ENCODE assay signal across 8 cellular contexts in the genomic region with DNA sequence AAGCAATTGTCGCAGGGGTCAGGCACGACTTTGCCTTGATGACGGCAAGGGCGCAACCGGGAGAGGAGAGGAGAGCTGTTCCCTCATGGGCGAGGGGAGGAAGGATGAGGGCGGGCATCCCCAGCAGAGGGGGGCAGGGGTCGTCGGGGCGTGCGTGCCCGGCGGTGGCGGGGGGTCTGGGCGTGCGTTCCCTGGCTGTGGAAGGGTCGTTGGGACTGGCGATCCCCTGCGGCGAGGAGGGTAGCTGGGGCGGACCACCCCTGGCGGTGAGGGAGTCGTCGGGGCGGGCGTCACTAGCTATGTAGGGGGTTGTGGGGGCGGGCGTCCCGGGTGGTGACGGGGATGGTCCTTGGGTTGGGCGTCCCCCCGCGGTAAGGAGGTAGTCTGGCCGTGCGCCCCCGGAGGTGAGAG. TPM values are rescaled to one million over a fixed set of nuclear protein-coding genes. Genes with fewer than 3 reads are reported as not detected.
DNase-seq lines count a peak whose midpoint lies in the region; ATAC-seq, FAIRE-seq and TF ChIP-seq lines count a peak whose summit lies in the region.

No MANE protein-coding gene starts in this region.

- H3K27ac ChIP-seq in A673 (ENCODE audit: low read depth, low read length, poor library complexity, severe bottlenecking) (no peak overlapping the region), GM23338 (ENCODE audit: low read depth) (no peak overlapping the region)
- no peak overlapping the region for H3K27ac ChIP-seq in naive thymus-derived CD4-positive, alpha-beta T cell (ENCODE audit: low read depth, low read length)

- H3K9me3 Mint-ChIP-seq in GM23338, result peaks cover 7% of the 10 kb centered on the region
- H3K9me3 Mint-ChIP-seq in activated naive CD8-positive, alpha-beta T cell treated with anti-CD3 and anti-CD28 coated beads, Interleukin-2, amount 50 U/mL, for 24 hours, result no peaks in the 10 kb centered on the region
- peaks cover 0 to 8% (median 0%) of the 10 kb centered on the region in 11 donors for H3K9me3 Mint-ChIP-seq in naive thymus-derived CD4-positive, alpha-beta T cell

- no TSS peak for BruUV-seq in A673 (replicated peaks; lab: Mats Ljungman, UMichigan)

- H3K27me3 Mint-ChIP-seq in GM23338 (ENCODE audit: insufficient read depth, low read depth, poor library complexity), result peaks cover 97% of the 10 kb centered on the region
- H3K27me3 Mint-ChIP-seq in activated naive CD8-positive, alpha-beta T cell treated with anti-CD3 and anti-CD28 coated beads, Interleukin-2, amount 50 U/mL, for 24 hours, result peaks cover 80% of the 10 kb centered on the region
- peaks cover 62 to 85% (median 72%) of the 10 kb centered on the region in 5 donors for H3K27me3 Mint-ChIP-seq in naive thymus-derived CD4-positive, alpha-beta T cell

- intact Hi-C loops in A673 (cut with micrococcal nuclease; ENCODE audit: unreplicated experiment), result no loop called here
- intact Hi-C loops in naive thymus-derived CD4-positive, alpha-beta T cell (cut with micrococcal nuclease), result loop anchor here (5.0 to 10.0 kb wide), 2 partner anchors 45 to 177 kb away; a partner anchor contains a TSS
- intact Hi-C loops in head of caudate nucleus (cut with DNase I), result no loop called here

- 0 out of 2 replicates have a peak, but pooled peaks cover 6% of the 10 kb centered on the region for H3F3A ChIP-seq in GM23338 (replicated peaks; ENCODE audit: low read depth)

- H4K20me1 ChIP-seq in GM23338 (replicated peaks; ENCODE audit: insufficient read depth), result peaks cover 17% of the 10 kb centered on the region

- H3K9me2 ChIP-seq in GM23338 (ENCODE audit: insufficient read depth), result no peaks in the 10 kb centered on the region

- H3K4me1 Mint-ChIP-seq in GM23338, result peaks cover 16% of the 10 kb centered on the region
- peaks cover 31% of the 10 kb centered on the region for H3K4me1 Mint-ChIP-seq in activated naive CD8-positive, alpha-beta T cell treated with anti-CD3 and anti-CD28 coated beads, Interleukin-2, amount 50 U/mL, for 24 hours
- H3K4me1 Mint-ChIP-seq in naive thymus-derived CD4-positive, alpha-beta T cell, result peaks cover 22 to 55% (median 38%) of the 10 kb centered on the region in 7 donors

- H3K4me3 ChIP-seq in A673 (ENCODE audit: low read depth, low read length, poor library complexity, severe bottlenecking), result peak overlapping the region; percentile 29
- H3K4me3 ChIP-seq in GM23338, result peak overlapping the region; percentile 67
- no peak overlapping the region for H3K4me3 ChIP-seq in naive thymus-derived CD4-positive, alpha-beta T cell (ENCODE audit: low read length)

- H3K27ac Mint-ChIP-seq in GM23338, result no peak overlapping the region
- no peak overlapping the region for H3K27ac Mint-ChIP-seq in activated naive CD8-positive, alpha-beta T cell treated with anti-CD3 and anti-CD28 coated beads, Interleukin-2, amount 50 U/mL, for 24 hours
- H3K27ac Mint-ChIP-seq in naive thymus-derived CD4-positive, alpha-beta T cell, result peak overlapping the region in 2 of 9 donors; percentile 31 to 49

- H3K4me1 ChIP-seq in A673 (ENCODE audit: insufficient read depth, low read length, poor library complexity, severe bottlenecking) (peaks cover 14% of the 10 kb centered on the region), GM23338 (ENCODE audit: insufficient read depth) (peaks cover 12% of the 10 kb centered on the region; the same call in 1 of the 2 replicates)
- H3K4me1 ChIP-seq in naive thymus-derived CD4-positive, alpha-beta T cell (ENCODE audit: control insufficient read depth in 2 of 2, insufficient read depth in 2 of 2, low read length in 2 of 2), result peaks cover 11 to 20% of the 10 kb centered on the region in 2 donors

- H2AFZ ChIP-seq in GM23338, result no peak overlapping the region

- H3K79me2 ChIP-seq in GM23338 (replicated peaks; ENCODE audit: insufficient read depth), result no peaks in the 10 kb centered on the region

- peak; percentile 1 for ATAC-seq in GM23338
- no peak for ATAC-seq in activated naive CD8-positive, alpha-beta T cell treated with anti-CD3 and anti-CD28 coated beads, Interleukin-2, amount 50 U/mL, for 24 hours
- no peak for ATAC-seq in naive thymus-derived CD4-positive, alpha-beta T cell

- no peak for FAIRE-seq in D721Med (lab: Jason Lieb, UNC)

- POLR2A ChIA-PET in A673 (lab: Charles Lee; ENCODE audit: low non-redundant PET), result no interaction called here
- POLR2A ChIA-PET in naive thymus-derived CD4-positive, alpha-beta T cell (lab: Charles Lee), result interaction anchor here (1.1 kb wide), 1 partner anchor 177 kb away, joined by 3 read pairs; a partner anchor contains a TSS

- H3K4me3 Mint-ChIP-seq in GM23338, result peak overlapping the region; percentile 74
- H3K4me3 Mint-ChIP-seq in activated naive CD8-positive, alpha-beta T cell treated with anti-CD3 and anti-CD28 coated beads, Interleukin-2, amount 50 U/mL, for 24 hours, result peak overlapping the region; percentile 67
- H3K4me3 Mint-ChIP-seq in naive thymus-derived CD4-positive, alpha-beta T cell, result peak overlapping the region; percentile 72 to 90 (median 81)

- no peaks in the 10 kb centered on the region; the same call in 2 of the 3 replicates for H3K36me3 Mint-ChIP-seq in GM23338 (ENCODE audit: low read depth)
- peaks cover 2% of the 10 kb centered on the region for H3K36me3 Mint-ChIP-seq in activated naive CD8-positive, alpha-beta T cell treated with anti-CD3 and anti-CD28 coated beads, Interleukin-2, amount 50 U/mL, for 24 hours (ENCODE audit: low read depth)
- H3K36me3 Mint-ChIP-seq in naive thymus-derived CD4-positive, alpha-beta T cell, result peaks cover 0 to 8% (median 0%) of the 10 kb centered on the region in 5 donors

- H3K27me3 ChIP-seq in A673 (replicated peaks; ENCODE audit: insufficient read depth, low read depth, low read length, poor library complexity) (peaks cover 50% of the 10 kb centered on the region), GM23338 (ENCODE audit: insufficient read depth) (peaks cover 98% of the 10 kb centered on the region)
- peaks cover 5 to 26% of the 10 kb centered on the region in 2 donors for H3K27me3 ChIP-seq in naive thymus-derived CD4-positive, alpha-beta T cell (ENCODE audit: control insufficient read depth in 2 of 2, insufficient read depth in 2 of 2, low read length in 2 of 2)

- in situ Hi-C loops in ACHN (cut with HindIII; ENCODE audit: low pct_ligation_motif_present, low pct_unique_long_range_greater_than_20kb, low sequenced_read_pairs), result no loop called here

- H3K9me3 ChIP-seq in A673 (ENCODE audit: low read depth, low read length, poor library complexity, severe bottlenecking), result no peaks in the 10 kb centered on the region
- H3K9me3 ChIP-seq in naive thymus-derived CD4-positive, alpha-beta T cell (ENCODE audit: control insufficient read depth in 2 of 3, low read length in 3 of 3), result no peaks in the 10 kb centered on the region

- H3K4me2 ChIP-seq in GM23338, result peak overlapping the region; percentile 87

- CTCF ChIA-PET in A673 (lab: Charles Lee), result no interaction called here
- CTCF ChIA-PET in naive thymus-derived CD4-positive, alpha-beta T cell (lab: Charles Lee), result no interaction called here

- no peak for TF ChIP-seq CTCF in A673 (conservative IDR thresholded peaks at IDR 0.05; ENCODE audit: low read depth, low read length)
- no peak for TF ChIP-seq CTCF in GM23338 (conservative IDR thresholded peaks at IDR 0.05; ENCODE audit: low read depth in 2 of 2)
- TF ChIP-seq CTCF in D721Med (IDR thresholded peaks at IDR 0.05; ENCODE audit: insufficient read depth, missing control alignments), result no peak

- no peaks in the 10 kb centered on the region for H3K36me3 ChIP-seq in A673 (ENCODE audit: insufficient read depth, low read length, poor library complexity, severe bottlenecking)
- H3K36me3 ChIP-seq in GM23338 (ENCODE audit: insufficient read depth), result no peaks in the 10 kb centered on the region
- no peaks in the 10 kb centered on the region for H3K36me3 ChIP-seq in naive thymus-derived CD4-positive, alpha-beta T cell (ENCODE audit: control insufficient read depth in 2 of 3, insufficient read depth in 3 of 3, low read length in 3 of 3)

- DNase-seq in A673 (ENCODE audit: low spot score), result no peak
- no peak for DNase-seq in GM23338 (ENCODE audit: low spot score)
- DNase-seq in activated naive CD8-positive, alpha-beta T cell treated with anti-CD3 and anti-CD28 coated beads, Interleukin-2, amount 50 U/mL, for 24 hours, result no peak
- no peak for DNase-seq in naive thymus-derived CD4-positive, alpha-beta T cell
- no peak for DNase-seq in NCI-H345 (lab: John Stamatoyannopoulos, UW)
- DNase-seq in ACHN, result no peak
- no peak for DNase-seq in D721Med (ENCODE audit: insufficient read length, low spot score)
- DNase-seq in head of caudate nucleus, result no peak

TF ChIP-seq in GM23338, 12 proteins besides CTCF, POLR2A, EP300 and RAD21:
- TF ChIP-seq EZH2 (IDR thresholded peaks at IDR 0.05; ENCODE audit: low read depth, unreplicated experiment), result peak; percentile 13
- TF ChIP-seq, protein P1, sequence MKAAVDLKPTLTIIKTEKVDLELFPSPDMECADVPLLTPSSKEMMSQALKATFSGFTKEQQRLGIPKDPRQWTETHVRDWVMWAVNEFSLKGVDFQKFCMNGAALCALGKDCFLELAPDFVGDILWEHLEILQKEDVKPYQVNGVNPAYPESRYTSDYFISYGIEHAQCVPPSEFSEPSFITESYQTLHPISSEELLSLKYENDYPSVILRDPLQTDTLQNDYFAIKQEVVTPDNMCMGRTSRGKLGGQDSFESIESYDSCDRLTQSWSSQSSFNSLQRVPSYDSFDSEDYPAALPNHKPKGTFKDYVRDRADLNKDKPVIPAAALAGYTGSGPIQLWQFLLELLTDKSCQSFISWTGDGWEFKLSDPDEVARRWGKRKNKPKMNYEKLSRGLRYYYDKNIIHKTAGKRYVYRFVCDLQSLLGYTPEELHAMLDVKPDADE (IDR thresholded peaks at IDR 0.05), result no peak

RNA-seq across cellular contexts. Expression of a gene that starts 1.7 kb away (rescaled TPM):
- total RNA-seq in A673 (2021), result not detected in 2 replicates
- 0.63 TPM in 1 of 2 replicates, not detected in the other for total RNA-seq in GM23338 (2014; rRNA removed; shearing (Covaris generic))
- 0.31 and 0.58 TPM in 2 replicates for polyA plus RNA-seq in GM23338 (2016; fragmentation: Nextera tagmentation; extraction: Ambion mirVana)
- not detected for total RNA-seq in naive thymus-derived CD4-positive, alpha-beta T cell
- polyA plus RNA-seq in naive thymus-derived CD4-positive, alpha-beta T cell, result not detected

RNA-seq across cellular contexts. Expression of a gene that starts 42.3 kb away (rescaled TPM):
- 78.9 and 83.8 TPM in 2 replicates for total RNA-seq in A673 (2021)
- total RNA-seq in GM23338 (2014; rRNA removed; shearing (Covaris generic)), result 81.9 and 138 TPM in 2 replicates
- 13.8 and 14.3 TPM in 2 replicates for polyA plus RNA-seq in GM23338 (2016; fragmentation: Nextera tagmentation; extraction: Ambion mirVana)
- 100 to 1,000 TPM in 4 of 5 experiments, 10 to 100 TPM in 1; 98.7 to 148 (median 113) TPM for total RNA-seq in naive thymus-derived CD4-positive, alpha-beta T cell
- polyA plus RNA-seq in naive thymus-derived CD4-positive, alpha-beta T cell, result 10 to 100 TPM in 1 of 2 donors, 1 to 10 TPM in 1; 7.7 to 25.3 TPM

Comparison
In these comparisons a context has a peak if more than half of its experiments do, and no peak if none do; other contexts are left out.
1. intact Hi-C loops: an anchor here in naive thymus-derived CD4-positive, alpha-beta T cell (5.0 to 10.0 kb wide); none called in A673 and head of caudate nucleus.